2 cellular contexts compared by ENCODE assay signal in the genomic region with DNA sequence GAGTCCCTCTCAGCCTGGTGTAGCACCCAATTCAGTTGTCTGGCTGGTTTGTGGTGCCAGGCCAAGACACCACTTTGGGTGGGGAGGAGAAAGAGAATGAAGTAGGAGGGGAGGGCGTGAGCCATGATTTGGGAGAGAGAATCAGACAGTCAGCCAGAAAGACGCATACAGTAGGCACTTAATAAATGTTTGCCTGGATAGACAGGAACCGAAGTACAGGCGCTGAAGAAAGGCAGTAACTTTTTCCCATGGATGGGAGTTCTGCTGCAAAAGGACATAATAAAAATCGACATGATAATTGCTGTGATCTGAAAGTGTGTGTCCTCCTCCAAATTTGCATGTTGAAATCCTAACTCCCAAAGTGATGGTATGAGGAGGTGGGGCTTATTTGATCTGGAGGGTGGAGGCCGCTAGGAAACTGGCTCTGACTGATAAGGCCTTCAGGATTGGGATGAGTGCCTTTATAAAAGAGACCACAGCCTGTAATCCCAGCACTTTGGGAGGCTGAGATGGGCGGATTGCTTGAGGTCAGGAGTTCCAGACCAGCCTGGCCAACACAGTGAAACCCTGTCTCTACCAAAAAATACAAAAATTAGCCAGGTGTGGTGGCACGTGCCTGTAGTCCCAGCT.
TF ChIP-seq lines count a peak whose summit lies in the region.

No MANE protein-coding gene starts in this region.

TF ChIP-seq in K562, 482 proteins besides CTCF, POLR2A, EP300 and RAD21:
- TF ChIP-seq ARID1B (IDR thresholded peaks at IDR 0.05) (peak; percentile 53), IFI16 (CRISPR knock-in tag; IDR thresholded peaks at IDR 0.05) (no peak), TCF3 (CRISPR knock-in tag; IDR thresholded peaks at IDR 0.05) (peak; percentile 45; the same call in 1 of the 2 replicates), ZNF830 (CRISPR knock-in tag; IDR thresholded peaks at IDR 0.05) (no peak), RCOR1 (IDR thresholded peaks at IDR 0.05; ENCODE audit: borderline replicate concordance in 1 of 2, low read depth in 2 of 2, low read length in 2 of 2) (0 out of 4 replicates have a peak, but pooled peaks of 1 of the 2 experiments have one; percentile 7), TAL1 (IDR thresholded peaks at IDR 0.05) (peak; percentile 20; the same call in 1 of the 2 replicates), CBFA2T3 (IDR thresholded peaks at IDR 0.05) (peak; percentile 35; the same call in 1 of the 2 replicates), ZKSCAN8 (CRISPR knock-in tag; IDR thresholded peaks at IDR 0.05) (peak; percentile 90), CTBP1 (IDR thresholded peaks at IDR 0.05; ENCODE audit: borderline replicate concordance) (peak; percentile 50; the same call in 1 of the 2 replicates), HDAC2 (IDR thresholded peaks at IDR 0.05) (0 out of 2 replicates have a peak, but pooled peaks have one; percentile 34), MTA3 (IDR thresholded peaks at IDR 0.05; ENCODE audit: borderline replicate concordance) (0 out of 2 replicates have a peak, but pooled peaks have one; percentile 39)

TF ChIP-seq in SK-N-SH, 30 proteins besides CTCF, POLR2A, EP300 and RAD21:
- TF ChIP-seq TCF12 (IDR thresholded peaks at IDR 0.05) (no peak), REST (IDR thresholded peaks at IDR 0.05; ENCODE audit: low read depth, low read length) (no peak), TEAD4 (IDR thresholded peaks at IDR 0.05; ENCODE audit: borderline replicate concordance, insufficient read depth) (no peak), NFIC (IDR thresholded peaks at IDR 0.05; ENCODE audit: borderline replicate concordance) (no peak), POLR2AphosphoS5 (IDR thresholded peaks at IDR 0.05; ENCODE audit: low read depth, low read length) (no peak), CHD2 (IDR thresholded peaks at IDR 0.05; ENCODE audit: low read length, partially characterized antibody) (no peak), FOXJ3 (CRISPR knock-in tag; IDR thresholded peaks at IDR 0.05) (no peak), FOSL2 (IDR thresholded peaks at IDR 0.05; ENCODE audit: borderline replicate concordance, low read depth) (no peak), NRF1 (IDR thresholded peaks at IDR 0.05; ENCODE audit: low read depth, low read length) (no peak), MAX (IDR thresholded peaks at IDR 0.05; ENCODE audit: low read depth) (no peak), RCOR1 (IDR thresholded peaks at IDR 0.05; ENCODE audit: low read length) (no peak), ZBTB33 (IDR thresholded peaks at IDR 0.05; ENCODE audit: borderline replicate concordance, low read depth) (no peak), SIN3A (IDR thresholded peaks at IDR 0.05; ENCODE audit: borderline replicate concordance, low read depth, low read length) (no peak), RXRA (IDR thresholded peaks at IDR 0.05; ENCODE audit: borderline replicate concordance, low read depth) (no peak), MEF2A (IDR thresholded peaks at IDR 0.05; ENCODE audit: borderline replicate concordance, low read depth) (no peak)
TF ChIP-seq in SK-N-SH: peak in this region for 0.
